Comparison of ENCODE assay signal across 8 cellular contexts in genomic region chr14:68282479-68283377, GRCh38.
DNase-seq lines count a peak whose midpoint lies in the region; ATAC-seq and TF ChIP-seq lines count a peak whose summit lies in the region.

No MANE protein-coding gene starts in this region.

- no peak overlapping the region for H2AFZ ChIP-seq in neural progenitor cell (replicated peaks)

- peak overlapping the region; percentile 96 for H3K27ac Mint-ChIP-seq in activated CD4-positive, alpha-beta T cell treated with anti-CD3 and anti-CD28 coated beads, Interleukin-2, amount 10 ng/mL, durations not matched to agents 7 days and 5 days
- peak overlapping the region; percentile 60 for H3K27ac Mint-ChIP-seq in neural progenitor cell

- H3K27ac ChIP-seq in neural progenitor cell: no peak overlapping the region

- H3K4me1 Mint-ChIP-seq in activated CD4-positive, alpha-beta T cell treated with anti-CD3 and anti-CD28 coated beads, Interleukin-2, amount 10 ng/mL, durations not matched to agents 7 days and 5 days: peaks cover 50% of the 10 kb centered on the region
- H3K4me1 Mint-ChIP-seq in neural progenitor cell: peaks cover 56% of the 10 kb centered on the region

- H3K27me3 Mint-ChIP-seq in activated CD4-positive, alpha-beta T cell treated with anti-CD3 and anti-CD28 coated beads, Interleukin-2, amount 10 ng/mL, durations not matched to agents 7 days and 5 days: no peaks in the 10 kb centered on the region
- H3K27me3 Mint-ChIP-seq in neural progenitor cell (ENCODE audit: insufficient read depth, low read depth): peaks cover 7% of the 10 kb centered on the region

- H3K36me3 Mint-ChIP-seq in activated CD4-positive, alpha-beta T cell treated with anti-CD3 and anti-CD28 coated beads, Interleukin-2, amount 10 ng/mL, durations not matched to agents 7 days and 5 days (ENCODE audit: low read depth): peaks cover 13% of the 10 kb centered on the region
- H3K36me3 Mint-ChIP-seq in neural progenitor cell: no peaks in the 10 kb centered on the region

- no peaks in the 10 kb centered on the region for H3K36me3 ChIP-seq in neural progenitor cell

- H4K20me1 ChIP-seq in neural progenitor cell (ENCODE audit: low read depth): no peaks in the 10 kb centered on the region

- DNase-seq in activated CD4-positive, alpha-beta T cell treated with anti-CD3 and anti-CD28 coated beads, Interleukin-2, amount 10 ng/mL, durations not matched to agents 7 days and 5 days: peak; percentile 42
- DNase-seq in neural progenitor cell (ENCODE audit: low spot score) (no peak), COLO668 (lab: John Stamatoyannopoulos, UW; ENCODE audit: unreplicated experiment) (no peak), HK-2 (ENCODE audit: unreplicated experiment) (no peak), AML-193 (lab: John Stamatoyannopoulos, UW) (no peak), GOT3 (lab: John Stamatoyannopoulos, UW) (no peak)

- H3F3A ChIP-seq in neural progenitor cell (ENCODE audit: low read depth): no peaks in the 10 kb centered on the region

- no peaks in the 10 kb centered on the region for H3K79me2 ChIP-seq in neural progenitor cell (ENCODE audit: low read depth)

- ATAC-seq in GM18868 (IDR thresholded peaks at IDR 0.05; ENCODE audit: unreplicated experiment) (peak; percentile 39), HG02885 (IDR thresholded peaks at IDR 0.05; ENCODE audit: poor library complexity, unreplicated experiment) (peak; percentile 29)

- peaks cover 38% of the 10 kb centered on the region for H3K4me1 ChIP-seq in neural progenitor cell

- H3K9me3 ChIP-seq in neural progenitor cell (ENCODE audit: low read depth): no peaks in the 10 kb centered on the region

- H3K9ac ChIP-seq in neural progenitor cell: no peak overlapping the region

- H3K4me3 ChIP-seq in neural progenitor cell: no peak overlapping the region

- H3K4me2 ChIP-seq in neural progenitor cell: peak overlapping the region; percentile 4

- POLR2A ChIA-PET in activated CD4-positive, alpha-beta T cell treated with anti-CD3 and anti-CD28 coated beads, Interleukin-2, amount 10 ng/mL, durations not matched to agents 7 days and 5 days (lab: Charles Lee): interaction anchor here (0.9 kb wide), 1 partner anchor 12 kb away, joined by 4 read pairs; no protein-coding TSS in a partner anchor

- TF ChIP-seq CTCF in neural progenitor cell (IDR thresholded peaks at IDR 0.05): no peak

- H3K27me3 ChIP-seq in neural progenitor cell: no peaks in the 10 kb centered on the region

- H3K9me3 Mint-ChIP-seq in activated CD4-positive, alpha-beta T cell treated with anti-CD3 and anti-CD28 coated beads, Interleukin-2, amount 10 ng/mL, durations not matched to agents 7 days and 5 days: no peaks in the 10 kb centered on the region
- no peaks in the 10 kb centered on the region for H3K9me3 Mint-ChIP-seq in neural progenitor cell

- no peak overlapping the region for H3K4me3 Mint-ChIP-seq in activated CD4-positive, alpha-beta T cell treated with anti-CD3 and anti-CD28 coated beads, Interleukin-2, amount 10 ng/mL, durations not matched to agents 7 days and 5 days
- H3K4me3 Mint-ChIP-seq in neural progenitor cell: no peak overlapping the region

- CTCF ChIA-PET in activated CD4-positive, alpha-beta T cell treated with anti-CD3 and anti-CD28 coated beads, Interleukin-2, amount 10 ng/mL, durations not matched to agents 7 days and 5 days (lab: Charles Lee): interaction anchor here (0.7 to 4.1 kb wide), 4 partner anchors 12 to 496 kb away, joined by 3 to 13 read pairs (median 3); no protein-coding TSS in a partner anchor
